8 cellular contexts compared by ENCODE assay signal in genomic region chr1:235161685-235162327, GRCh38. TPM values are rescaled to one million over a fixed set of nuclear protein-coding genes. Genes with fewer than 3 reads are reported as not detected.
DNase-seq lines count a peak whose midpoint lies in the region; ATAC-seq and TF ChIP-seq lines count a peak whose summit lies in the region.

No MANE protein-coding gene starts in this region.

- TF ChIP-seq CTCF in fibroblast of pulmonary artery (IDR thresholded peaks at IDR 0.05; ENCODE audit: low read length, missing control alignments) = no peak

- DNase-seq in SJSA1 (ENCODE audit: low read depth in 1 of 2, low spot score in 2 of 2) (no peak), fibroblast of pulmonary artery (ENCODE audit: low read depth) (no peak), sciatic nerve (ENCODE audit: low spot score) (no peak), mesenteric fat pad (ENCODE audit: low spot score) (no peak), NCI-H524 (lab: John Stamatoyannopoulos, UW) (no peak), NCI-H2196 (lab: John Stamatoyannopoulos, UW; ENCODE audit: unreplicated experiment) (no peak)
- no peak for DNase-seq in activated CD4-positive, CD25-positive, alpha-beta regulatory T cell treated with anti-CD3 and anti-CD28 coated beads, Interleukin-2, amount 50 U/mL, for 72 hours

- peaks cover 9% of the 10 kb centered on the region for H3K4me1 ChIP-seq in SJSA1 (replicated peaks)

- H3K4me3 ChIP-seq in SJSA1 (peak overlapping the region; percentile 65), fibroblast of pulmonary artery (replicated peaks; ENCODE audit: low read depth, low read length) (peak overlapping the region; percentile 96)

- no peaks in the 10 kb centered on the region for H3K9me3 ChIP-seq in SJSA1 (replicated peaks)

- ATAC-seq in GM19035 (IDR thresholded peaks at IDR 0.05; ENCODE audit: unreplicated experiment) (peak; percentile 1), sciatic nerve (peak; percentile 13)

- peak overlapping the region; percentile 82 for H3K27ac ChIP-seq in SJSA1

- no peaks in the 10 kb centered on the region for H3K27me3 ChIP-seq in SJSA1 (replicated peaks)

- peaks cover 39% of the 10 kb centered on the region for H3K36me3 ChIP-seq in SJSA1

- intact Hi-C loops in sciatic nerve (cut with DNase I) = no loop called here

RNA-seq across cellular contexts. Expression of gene RBM34, which starts 0.8 kb away (rescaled TPM):
- 82.5 and 264 TPM in 2 replicates for total RNA-seq in SJSA1 (2014; rRNA removed; shearing (Covaris generic))
- total RNA-seq in sciatic nerve (63.7 TPM), mesenteric fat pad (59.2 TPM)

RNA-seq across cellular contexts. Expression of gene TOMM20, which starts 33.2 kb away (rescaled TPM):
- total RNA-seq in SJSA1 (2014; rRNA removed; shearing (Covaris generic)) = 65.5 and 78.0 TPM in 2 replicates
- 97.5 TPM for total RNA-seq in sciatic nerve
- total RNA-seq in mesenteric fat pad = 107 TPM
